ENCODE assay signal across 8 cellular contexts in genomic region chr7:26197153-26198115, GRCh38. TPM values are rescaled to one million over a fixed set of nuclear protein-coding genes. Genes with fewer than 3 reads are reported as not detected.
DNase-seq lines count a peak whose midpoint lies in the region; ATAC-seq, FAIRE-seq and TF ChIP-seq lines count a peak whose summit lies in the region.

No MANE protein-coding gene starts in this region.

- no peaks in the 10 kb centered on the region; the same call in 1 of the 2 replicates for H3K27me3 ChIP-seq in SJCRH30

- peak overlapping the region; percentile 100 for H3K4me3 ChIP-seq in HEK293 (ENCODE audit: low read depth, low read length)
- peak overlapping the region; percentile 98 for H3K4me3 ChIP-seq in SJCRH30
- peak overlapping the region; percentile 99 for H3K4me3 ChIP-seq in fibroblast of the aortic adventitia (ENCODE audit: low read depth, low read length)
- H3K4me3 ChIP-seq in skin epidermis, result peak overlapping the region; percentile 76 to 99 (median 97)

- TF ChIP-seq CTCF in HEK293 (tag by site-specific recombination; IDR thresholded peaks at IDR 0.05), result no peak
- no peak for TF ChIP-seq CTCF in fibroblast of the aortic adventitia (IDR thresholded peaks at IDR 0.05; ENCODE audit: insufficient read depth, low read length)

- no peak for ATAC-seq in GM18873 (IDR thresholded peaks at IDR 0.05; ENCODE audit: low FRiP score, unreplicated experiment)

- H3K27ac ChIP-seq in HEK293 (ENCODE audit: extremely low read depth, low read depth, low read length) (no peak overlapping the region), SJCRH30 (no peak overlapping the region), skin epidermis (peak overlapping the region in 3 of 21 experiments; percentile 96 to 100 (median 98))

- H3K9me3 ChIP-seq in HEK293 (ENCODE audit: control insufficient read depth, insufficient read depth, low read depth, low read length) (no peaks in the 10 kb centered on the region), SJCRH30 (replicated peaks) (no peaks in the 10 kb centered on the region; the same call in 1 of the 2 replicates)

- no peak for FAIRE-seq in HTR-8/SVneo (lab: Jason Lieb, UNC)

- DNase-seq in SJCRH30 (no peak), fibroblast of the aortic adventitia (ENCODE audit: low read depth) (no peak), HTR-8/SVneo (ENCODE audit: insufficient read length, low spot score) (no peak), germinal center (ENCODE audit: low spot score) (no peak)
- DNase-seq in stimulated activated CD4-positive, alpha-beta T cell treated with anti-CD3 and anti-CD28 coated beads, Interleukin-12 subunit alpha, Interleukin-12 subunit beta, amount 100 ng/mL, for 4 hours, result no peak

- POLR2A ChIA-PET in HEK293 (lab: Yijun Ruan, JAX), result interaction anchor here (0.9 to 6.0 kb wide), 4 partner anchors 9 to 335 kb away, joined by 5 to 56 read pairs (median 10); partner anchors contain the start of gene NFE2L3

- H3K36me3 ChIP-seq in HEK293 (ENCODE audit: control insufficient read depth in 2 of 2, insufficient read depth in 1 of 2, low read length in 2 of 2), result peaks cover 50 to 70% of the 10 kb centered on the region in 2 experiments
- H3K36me3 ChIP-seq in SJCRH30, result peaks cover 85% of the 10 kb centered on the region

- CTCF ChIA-PET in HEK293 (lab: Yijun Ruan, JAX), result interaction anchor here (0.6 to 3.9 kb wide), 16 partner anchors 8 to 964 kb away, joined by 3 to 48 read pairs (median 4); partner anchors contain the start of gene NFE2L3

- H3K4me1 ChIP-seq in HEK293 (ENCODE audit: control insufficient read depth, insufficient read depth, low read length) (peaks cover 12% of the 10 kb centered on the region), SJCRH30 (peaks cover 10% of the 10 kb centered on the region)

TF ChIP-seq in HEK293, 187 proteins besides CTCF, POLR2A, EP300 and RAD21:
- TF ChIP-seq ZNF426 (tag by site-specific recombination; IDR thresholded peaks at IDR 0.05), result peak; percentile 8; the same call in 1 of the 2 replicates
- no peak for TF ChIP-seq ZSCAN4 (tag by site-specific recombination; IDR thresholded peaks at IDR 0.05)
- no peak for TF ChIP-seq INSM2 (tag by site-specific recombination; IDR thresholded peaks at IDR 0.05)
- no peak for TF ChIP-seq ZBTB20 (tag by site-specific recombination; IDR thresholded peaks at IDR 0.05)
- TF ChIP-seq ZNF292 (tag by site-specific recombination; IDR thresholded peaks at IDR 0.05; ENCODE audit: borderline replicate concordance, low read depth), result no peak
- no peak for TF ChIP-seq ZNF174 (tag by site-specific recombination; IDR thresholded peaks at IDR 0.05)
- TF ChIP-seq PRDM6 (tag by site-specific recombination; IDR thresholded peaks at IDR 0.05), result peak; percentile 16; the same call in 1 of the 2 replicates
- TF ChIP-seq ZNF362 (tag by site-specific recombination; IDR thresholded peaks at IDR 0.05), result peak; percentile 20; the same call in 1 of the 2 replicates
- TF ChIP-seq ZNF664 (tag by site-specific recombination; IDR thresholded peaks at IDR 0.05), result no peak
- no peak; the same call in 1 of the 2 replicates for TF ChIP-seq PRDM1 (tag by site-specific recombination; IDR thresholded peaks at IDR 0.05)

RNA-seq across cellular contexts. Expression of gene HNRNPA2B1, which starts 3.1 kb away (rescaled TPM):
- 746 and 863 TPM in 2 replicates for total RNA-seq in SJCRH30 (2014; rRNA removed; shearing (Covaris generic))
- total RNA-seq in fibroblast of the aortic adventitia (ENCODE audit: low replicate concordance), result 141 and 234 TPM in 2 replicates

RNA-seq across cellular contexts. Expression of gene CBX3, which starts 4.1 kb away (rescaled TPM):
- total RNA-seq in SJCRH30 (2014; rRNA removed; shearing (Covaris generic)), result 368 and 399 TPM in 2 replicates
- total RNA-seq in fibroblast of the aortic adventitia (ENCODE audit: low replicate concordance), result 160 and 225 TPM in 2 replicates

RNA-seq across cellular contexts. Expression of gene NFE2L3, which starts 45.4 kb away (rescaled TPM):
- not detected in 2 replicates for total RNA-seq in SJCRH30 (2014; rRNA removed; shearing (Covaris generic))
- 0.18 and 1.2 TPM in 2 replicates for total RNA-seq in fibroblast of the aortic adventitia (ENCODE audit: low replicate concordance)
